In genomic region chr7:151251328-151251925, GRCh38 we compare ENCODE assay signal across 1 cellular context.
A peak's percentile ranks its signal among the peaks of the same experiment; 100 is the strongest.
TF ChIP-seq lines count a peak whose summit lies in the region.

No MANE protein-coding gene starts in this region.

TF ChIP-seq in GM12878, 131 proteins besides CTCF, POLR2A, EP300 and RAD21:
- peak; percentile 67 for TF ChIP-seq LARP7 (IDR thresholded peaks at IDR 0.05)
- TF ChIP-seq SIX5 (IDR thresholded peaks at IDR 0.05; ENCODE audit: low read depth, low read length, severe bottlenecking), result no peak
